In genomic region chr7:124930173-124930623, GRCh38 we compare ENCODE assay signal across 8 cellular contexts. TPM values are rescaled to one million over a fixed set of nuclear protein-coding genes. Genes with fewer than 3 reads are reported as not detected.
DNase-seq lines count a peak whose midpoint lies in the region; ATAC-seq, FAIRE-seq and TF ChIP-seq lines count a peak whose summit lies in the region.

No MANE protein-coding gene starts in this region.

- H3K27ac ChIP-seq in kidney (ENCODE audit: low read depth in 2 of 2, low read length in 2 of 2) (peak overlapping the region; percentile 65 to 80), thoracic aorta (peak overlapping the region; percentile 73 to 81)

- DNase-seq in activated T-cell treated with anti-CD3 and anti-CD28 coated beads, Interleukin-2, amount 50 U/mL, for 24 hours = no peak
- DNase-seq in activated T-cell treated with anti-CD3 and anti-CD28 coated beads, Interleukin-2, amount 50 U/mL, for 1 hour = no peak
- DNase-seq in activated T-helper 1 cell treated with anti-CD3 and anti-CD28 coated beads, Interleukin-12 subunit alpha, Interleukin-12 subunit beta, Interleukin-2, Interleukin-4 antibody, amounts not matched to agents 30 ng/mL and 10 ng/mL and 1 ng/mL, durations not matched to agents 14 hours and 24 hours and 36 hours (ENCODE audit: low spot score) = no peak
- DNase-seq in kidney = no peak
- no peak for DNase-seq in thoracic aorta (ENCODE audit: low spot score)
- DNase-seq in NCI-H2029 treated with DMSO at 0.1 percent for 48 hours (lab: John Stamatoyannopoulos, UW) = no peak
- DNase-seq in NCI-H82 (lab: John Stamatoyannopoulos, UW) = no peak

- peaks cover 2% of the 10 kb centered on the region for H3K9me3 Mint-ChIP-seq in activated T-cell treated with anti-CD3 and anti-CD28 coated beads, Interleukin-2, amount 50 U/mL, for 24 hours
- no peaks in the 10 kb centered on the region for H3K9me3 Mint-ChIP-seq in activated T-helper 1 cell treated with anti-CD3 and anti-CD28 coated beads, Interleukin-12 subunit alpha, Interleukin-12 subunit beta, Interleukin-2, Interleukin-4 antibody, amounts not matched to agents 30 ng/mL and 10 ng/mL and 1 ng/mL, durations not matched to agents 14 hours and 24 hours and 36 hours

- intact Hi-C loops in activated T-helper 1 cell treated with anti-CD3 and anti-CD28 coated beads, Interleukin-12 subunit alpha, Interleukin-12 subunit beta, Interleukin-2, Interleukin-4 antibody, amounts not matched to agents 30 ng/mL and 10 ng/mL and 1 ng/mL, durations not matched to agents 14 hours and 24 hours and 36 hours (cut with micrococcal nuclease) = loop anchor here (1.0 to 10.0 kb wide), 3 partner anchors 37 to 1775 kb away; partner anchors contain the start of gene NDUFA5
- intact Hi-C loops in kidney (cut with DNase I) = no loop called here

- peaks cover 43% of the 10 kb centered on the region for H3K4me1 Mint-ChIP-seq in activated T-cell treated with anti-CD3 and anti-CD28 coated beads, Interleukin-2, amount 50 U/mL, for 24 hours (ENCODE audit: low read depth)
- peaks cover 33% of the 10 kb centered on the region for H3K4me1 Mint-ChIP-seq in activated T-helper 1 cell treated with anti-CD3 and anti-CD28 coated beads, Interleukin-12 subunit alpha, Interleukin-12 subunit beta, Interleukin-2, Interleukin-4 antibody, amounts not matched to agents 30 ng/mL and 10 ng/mL and 1 ng/mL, durations not matched to agents 14 hours and 24 hours and 36 hours (ENCODE audit: low read depth)

- H3K36me3 ChIP-seq in kidney (ENCODE audit: control insufficient read depth in 1 of 2, insufficient read depth in 2 of 2, low read length in 2 of 2) = no peaks in the 10 kb centered on the region
- no peaks in the 10 kb centered on the region for H3K36me3 ChIP-seq in thoracic aorta

- peaks cover 0 to 5% of the 10 kb centered on the region in 2 donors for H3K4me1 ChIP-seq in kidney (ENCODE audit: control insufficient read depth in 1 of 2, insufficient read depth in 1 of 2, low read depth in 1 of 2, low read length in 2 of 2)
- peaks cover 15% of the 10 kb centered on the region in 2 donors for H3K4me1 ChIP-seq in thoracic aorta (ENCODE audit: control insufficient read depth in 1 of 2, low read depth in 2 of 2)

- ATAC-seq in thoracic aorta (ENCODE audit: insufficient number of reproducible peaks, low FRiP score, low read depth) = no peak
- no peak for ATAC-seq in GM18867 (IDR thresholded peaks at IDR 0.05; ENCODE audit: unreplicated experiment)

- peak overlapping the region; percentile 92 to 100 for H3K4me3 ChIP-seq in kidney (ENCODE audit: low read length in 2 of 2)
- peak overlapping the region; percentile 75 for H3K4me3 ChIP-seq in thoracic aorta

- H3K9me3 ChIP-seq in kidney (ENCODE audit: control insufficient read depth in 1 of 2, low read length in 2 of 2) = no peaks in the 10 kb centered on the region
- no peaks in the 10 kb centered on the region for H3K9me3 ChIP-seq in thoracic aorta

- no peaks in the 10 kb centered on the region for H3K27me3 ChIP-seq in thoracic aorta (replicated peaks; ENCODE audit: insufficient read depth)

- H3K36me3 Mint-ChIP-seq in activated T-cell treated with anti-CD3 and anti-CD28 coated beads, Interleukin-2, amount 50 U/mL, for 24 hours (ENCODE audit: low read depth) = peaks cover 36% of the 10 kb centered on the region
- H3K36me3 Mint-ChIP-seq in activated T-helper 1 cell treated with anti-CD3 and anti-CD28 coated beads, Interleukin-12 subunit alpha, Interleukin-12 subunit beta, Interleukin-2, Interleukin-4 antibody, amounts not matched to agents 30 ng/mL and 10 ng/mL and 1 ng/mL, durations not matched to agents 14 hours and 24 hours and 36 hours (ENCODE audit: low read depth) = peaks cover 15% of the 10 kb centered on the region

- H3K4me3 Mint-ChIP-seq in activated T-cell treated with anti-CD3 and anti-CD28 coated beads, Interleukin-2, amount 50 U/mL, for 24 hours = peak overlapping the region; percentile 99
- H3K4me3 Mint-ChIP-seq in activated T-helper 1 cell treated with anti-CD3 and anti-CD28 coated beads, Interleukin-12 subunit alpha, Interleukin-12 subunit beta, Interleukin-2, Interleukin-4 antibody, amounts not matched to agents 30 ng/mL and 10 ng/mL and 1 ng/mL, durations not matched to agents 14 hours and 24 hours and 36 hours = peak overlapping the region; percentile 97

- FAIRE-seq in kidney (lab: Jason Lieb, UNC) = no peak

- peak overlapping the region; percentile 52 to 68 for H3K9ac ChIP-seq in kidney (ENCODE audit: low read length in 2 of 2)

- H3K27me3 Mint-ChIP-seq in activated T-cell treated with anti-CD3 and anti-CD28 coated beads, Interleukin-2, amount 50 U/mL, for 24 hours = no peaks in the 10 kb centered on the region
- H3K27me3 Mint-ChIP-seq in activated T-helper 1 cell treated with anti-CD3 and anti-CD28 coated beads, Interleukin-12 subunit alpha, Interleukin-12 subunit beta, Interleukin-2, Interleukin-4 antibody, amounts not matched to agents 30 ng/mL and 10 ng/mL and 1 ng/mL, durations not matched to agents 14 hours and 24 hours and 36 hours (ENCODE audit: insufficient read depth) = peaks cover 2% of the 10 kb centered on the region

- H3K27ac Mint-ChIP-seq in activated T-cell treated with anti-CD3 and anti-CD28 coated beads, Interleukin-2, amount 50 U/mL, for 24 hours = peak overlapping the region; percentile 99
- H3K27ac Mint-ChIP-seq in activated T-helper 1 cell treated with anti-CD3 and anti-CD28 coated beads, Interleukin-12 subunit alpha, Interleukin-12 subunit beta, Interleukin-2, Interleukin-4 antibody, amounts not matched to agents 30 ng/mL and 10 ng/mL and 1 ng/mL, durations not matched to agents 14 hours and 24 hours and 36 hours = peak overlapping the region; percentile 87

- TF ChIP-seq CTCF in kidney (IDR thresholded peaks at IDR 0.05; ENCODE audit: borderline replicate concordance, extremely low read depth, insufficient read depth) (no peak), thoracic aorta (IDR thresholded peaks at IDR 0.05) (no peak)

RNA-seq across cellular contexts. Expression of gene POT1, which starts 0.6 kb away (rescaled TPM):
- total RNA-seq in activated T-helper 1 cell treated with anti-CD3 and anti-CD28 coated beads, Interleukin-12 subunit alpha, Interleukin-12 subunit beta, Interleukin-2, Interleukin-4 antibody, amounts not matched to agents 30 ng/mL and 10 ng/mL and 1 ng/mL, durations not matched to agents 14 hours and 24 hours and 36 hours = 27.1 and 31.1 TPM in 2 replicates
- total RNA-seq in kidney (23.2 TPM), thoracic aorta (10 to 100 TPM; 18.9 to 23.4 TPM)
- polyA plus RNA-seq in kidney (ENCODE audit: insufficient read depth, low read depth, low replicate concordance) = 16.5 TPM
